21 cellular contexts compared by ENCODE assay signal in the genomic region with DNA sequence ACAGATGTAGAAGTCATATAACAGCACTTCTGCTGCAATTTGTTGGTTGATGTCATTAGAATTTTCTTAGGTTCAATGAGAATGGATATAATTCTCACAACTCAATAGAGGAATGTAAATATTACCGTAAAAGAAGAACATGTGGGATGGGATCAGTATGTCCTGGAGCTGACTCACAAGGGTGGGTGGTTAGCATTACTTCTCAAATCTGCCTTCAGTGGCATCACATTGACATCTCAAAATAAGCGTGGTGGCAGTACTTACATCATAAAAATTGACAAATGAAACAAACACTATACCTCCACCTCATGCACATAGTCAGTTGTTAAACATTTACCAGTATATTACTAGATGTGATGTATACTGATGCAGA.
"Had no signal": no experiment of that assay in that cellular context is flagged by ENCODE, and none has a peak within 500 bp of the region (broad histone marks: within the 10 kb centered on the region; RNA-seq: fewer than 3 reads in every experiment).

No MANE protein-coding gene starts in this region.

- H3K4me2 ChIP-seq: hepatocyte, neural progenitor cell had no signal

- FAIRE-seq: urothelium cell line had no signal

- DNase-seq: activated CD4-positive, alpha-beta memory T cell treated with anti-CD3 and anti-CD28 coated beads for 36 hours; activated CD4-positive, alpha-beta T cell treated with anti-CD3 and anti-CD28 coated beads for 48 hours; activated CD4-positive, CD25-positive, alpha-beta regulatory T cell; activated naive CD4-positive, alpha-beta T cell treated with anti-CD3 and anti-CD28 coated beads for 36 hours; activated naive CD8-positive, alpha-beta T cell treated with anti-CD3 and anti-CD28 coated beads, Interleukin-2, amount 10 ng/mL, durations not matched to agents 7 days and 5 days; activated T-cell treated with anti-CD3 and anti-CD28 coated beads, Interleukin-2, amount 50 U/mL, for 48 hours; amniotic stem cell; dermis blood vessel endothelial cell; effector CD8-positive, alpha-beta T cell; immature natural killer cell; left ventricle myocardium inferior; naive thymus-derived CD8-positive, alpha-beta T cell; stomach; SW 1271; T-helper 17 cell; transverse colon had no signal

- H3K27me3 ChIP-seq: hepatocyte, neural progenitor cell, stomach, transverse colon had no signal

- H2AFZ ChIP-seq: hepatocyte, neural progenitor cell had no signal

- H3K27ac ChIP-seq: hepatocyte, left ventricle myocardium inferior, neural progenitor cell, stomach, transverse colon had no signal

- H3K4me3 ChIP-seq: hepatocyte, left ventricle myocardium inferior, neural progenitor cell, stomach, transverse colon had no signal

- H3K79me2 ChIP-seq: hepatocyte had no signal

- H3K36me3 ChIP-seq: left ventricle myocardium inferior, neural progenitor cell, stomach, transverse colon had no signal

- ATAC-seq: esophagus mucosa; naive thymus-derived CD8-positive, alpha-beta T cell; stimulated activated memory B cell treated with anti-CD40 and anti-IgM and Interleukin-4, amounts not matched to agents 10 μg/mL and 1 μg/mL and 100 μg/mL, for 72 hours; T-helper 17 cell had no signal

- H3K4me1 ChIP-seq: left ventricle myocardium inferior, neural progenitor cell, stomach, transverse colon had no signal

- H3K9ac ChIP-seq: neural progenitor cell had no signal

- H3K9me3 ChIP-seq: left ventricle myocardium inferior, stomach had no signal
